26 cellular contexts compared by ENCODE assay signal in genomic region chr17:17989081-17989480, GRCh38. TPM values are rescaled to one million over a fixed set of nuclear protein-coding genes. Genes with fewer than 3 reads are reported as not detected.
A peak's percentile ranks its signal among the peaks of the same experiment; 100 is the strongest.
DNase-seq lines count a peak whose midpoint lies in the region; ATAC-seq and TF ChIP-seq lines count a peak whose summit lies in the region.
"Had no signal": no experiment of that assay in that cellular context is flagged by ENCODE, and none has a peak within 500 bp of the region (broad histone marks: within the 10 kb centered on the region; RNA-seq: fewer than 3 reads in every experiment).

No MANE protein-coding gene starts in this region.

- no peak overlapping the region for H3K4ac ChIP-seq in neuronal stem cell (ENCODE audit: low read length)

- WGBS in endodermal cell (ENCODE audit: insufficient coverage in 1 of 2, insufficient read length in 1 of 2), 2 experiments, result 86 to 96% methylated on average over 4 to 9 of the region's 9 CpGs
- no CpG with 5 or more reads among the region's 9 CpGs for WGBS in neuronal stem cell (ENCODE audit: extremely low coverage in 2 of 2, insufficient read length in 2 of 2, insufficient replicate concordance in 1 of 2), 2 donors

- H2AFZ ChIP-seq in neuronal stem cell (ENCODE audit: low read length), result no peak overlapping the region

- H3K36me3 Mint-ChIP-seq in HFFc6 (ENCODE audit: low read depth) (no peaks in the 10 kb centered on the region), endodermal cell (ENCODE audit: low read depth) (no peaks in the 10 kb centered on the region)
- no peaks in the 10 kb centered on the region for H3K36me3 Mint-ChIP-seq in natural killer cell treated with Interleukin-12 subunit alpha and Interleukin-12 subunit beta and Interleukin-15 and Interleukin-18, amount 100 ng/mL, for 72 hours
- H3K36me3 Mint-ChIP-seq: CD14-positive monocyte; CD4-positive, alpha-beta memory T cell; CD4-positive, CD25-positive, alpha-beta regulatory T cell; CD8-positive, alpha-beta memory T cell had no signal

- H4K91ac ChIP-seq in neuronal stem cell (ENCODE audit: low read depth, low read length, poor library complexity), result no peak overlapping the region

- H3K27me3 Mint-ChIP-seq in HFFc6 (ENCODE audit: insufficient read depth) (no peaks in the 10 kb centered on the region; the same call in 1 of the 2 replicates), endodermal cell (ENCODE audit: insufficient read depth) (peaks cover 2% of the 10 kb centered on the region)
- no peaks in the 10 kb centered on the region for H3K27me3 Mint-ChIP-seq in natural killer cell treated with Interleukin-12 subunit alpha and Interleukin-12 subunit beta and Interleukin-15 and Interleukin-18, amount 100 ng/mL, for 72 hours
- H3K27me3 Mint-ChIP-seq: CD4-positive, alpha-beta memory T cell; CD4-positive, CD25-positive, alpha-beta regulatory T cell; CD8-positive, alpha-beta memory T cell had no signal

- no peak overlapping the region for H3K23ac ChIP-seq in neuronal stem cell (ENCODE audit: low read depth, low read length, poor library complexity)

- H4K8ac ChIP-seq in neuronal stem cell (ENCODE audit: low read depth, low read length), result no peak overlapping the region

- H3K9me3 Mint-ChIP-seq in HFFc6 (no peaks in the 10 kb centered on the region), endodermal cell (no peaks in the 10 kb centered on the region)
- H3K9me3 Mint-ChIP-seq in natural killer cell treated with Interleukin-12 subunit alpha and Interleukin-12 subunit beta and Interleukin-15 and Interleukin-18, amount 100 ng/mL, for 72 hours, result no peaks in the 10 kb centered on the region
- H3K9me3 Mint-ChIP-seq: CD4-positive, alpha-beta memory T cell; CD4-positive, CD25-positive, alpha-beta regulatory T cell; CD8-positive, alpha-beta memory T cell had no signal

- H3K4me1 Mint-ChIP-seq in HFFc6 (ENCODE audit: low read depth), result peaks cover 28% of the 10 kb centered on the region
- H3K4me1 Mint-ChIP-seq in endodermal cell, result peaks cover 6% of the 10 kb centered on the region
- H3K4me1 Mint-ChIP-seq in natural killer cell treated with Interleukin-12 subunit alpha and Interleukin-12 subunit beta and Interleukin-15 and Interleukin-18, amount 100 ng/mL, for 72 hours (ENCODE audit: low read depth in 2 of 2), result no peaks in the 10 kb centered on the region
- H3K4me1 Mint-ChIP-seq: CD14-positive monocyte; CD4-positive, alpha-beta memory T cell; CD4-positive, CD25-positive, alpha-beta regulatory T cell; CD8-positive, alpha-beta memory T cell had no signal

- no peak overlapping the region for H2BK12ac ChIP-seq in neuronal stem cell (ENCODE audit: low read length)

- H3K27ac ChIP-seq in RWPE1 (peak overlapping the region; percentile 90; the same call in 1 of the 2 replicates), endodermal cell (ENCODE audit: low read depth, low read length) (no peak overlapping the region), neuronal stem cell (replicated peaks; ENCODE audit: low read length) (no peak overlapping the region)
- H3K27ac ChIP-seq: 22Rv1, BLaER1 had no signal

- H3K4me3 ChIP-seq in endodermal cell (ENCODE audit: low read length) (no peak overlapping the region), neuronal stem cell (ENCODE audit: low read length in 2 of 2) (no peak overlapping the region)
- H3K4me3 ChIP-seq: A549, BLaER1, GM12878 had no signal

- no peak for TF ChIP-seq CTCF in HFFc6 (IDR thresholded peaks at IDR 0.05)
- no peak for TF ChIP-seq CTCF in RWPE1 (conservative IDR thresholded peaks at IDR 0.05; ENCODE audit: low read depth)
- no peak for TF ChIP-seq CTCF in endodermal cell (conservative IDR thresholded peaks at IDR 0.05)

- H3K4me1 ChIP-seq in endodermal cell (ENCODE audit: control insufficient read depth, insufficient read depth, low read length) (no peaks in the 10 kb centered on the region), neuronal stem cell (ENCODE audit: control insufficient read depth in 2 of 2, insufficient read depth in 1 of 2, low read depth in 1 of 2, low read length in 2 of 2) (peaks cover 0 to 2% of the 10 kb centered on the region in 2 donors)
- H3K4me1 ChIP-seq: BE2C had no signal

- H3K4me3 Mint-ChIP-seq in HFFc6 (no peak overlapping the region), endodermal cell (no peak overlapping the region)
- H3K4me3 Mint-ChIP-seq in natural killer cell treated with Interleukin-12 subunit alpha and Interleukin-12 subunit beta and Interleukin-15 and Interleukin-18, amount 100 ng/mL, for 72 hours, result no peak overlapping the region
- H3K4me3 Mint-ChIP-seq: CD14-positive monocyte; CD4-positive, alpha-beta memory T cell; CD4-positive, CD25-positive, alpha-beta regulatory T cell had no signal

- H3K9me3 ChIP-seq in endodermal cell (ENCODE audit: control insufficient read depth, low read length) (no peaks in the 10 kb centered on the region), neuronal stem cell (replicated peaks in 1 of 2; ENCODE audit: control insufficient read depth in 2 of 2, insufficient read depth in 1 of 2, low read depth in 1 of 2, low read length in 2 of 2) (no peaks in the 10 kb centered on the region)
- H3K9me3 ChIP-seq: A549, BE2C, BLaER1 had no signal

- H3K36me3 ChIP-seq in endodermal cell (ENCODE audit: control insufficient read depth, insufficient read depth, low read length) (no peaks in the 10 kb centered on the region), neuronal stem cell (replicated peaks in 1 of 2; ENCODE audit: control insufficient read depth in 2 of 2, insufficient read depth in 2 of 2, low read length in 2 of 2) (no peaks in the 10 kb centered on the region)
- H3K36me3 ChIP-seq: BE2C, BLaER1 had no signal

- no peak overlapping the region for H3K4me2 ChIP-seq in neuronal stem cell (ENCODE audit: insufficient read depth, low read length, poor library complexity, severe bottlenecking)
- H3K4me2 ChIP-seq: BLaER1 had no signal

- peak overlapping the region; percentile 21 for H2BK5ac ChIP-seq in neuronal stem cell (ENCODE audit: low read length)

- no peak overlapping the region for H3K14ac ChIP-seq in neuronal stem cell (ENCODE audit: low read length)

- peak overlapping the region; percentile 35 for H2BK120ac ChIP-seq in neuronal stem cell (ENCODE audit: low read depth, low read length)

- CTCF ChIA-PET in RWPE1 (lab: Yijun Ruan, JAX), result no interaction called here

- no peak overlapping the region for H2AK5ac ChIP-seq in neuronal stem cell (ENCODE audit: low read depth, low read length)

- no peak for DNase-seq in HFFc6
- DNase-seq in RWPE1 (ENCODE audit: low spot score), result no peak
- peak; percentile 38 for DNase-seq in endodermal cell
- DNase-seq in neuronal stem cell (ENCODE audit: low spot score), result no peak
- no peak for DNase-seq in natural killer cell treated with Interleukin-12 subunit alpha and Interleukin-12 subunit beta and Interleukin-15 and Interleukin-18, amount 100 ng/mL, for 72 hours (ENCODE audit: low spot score)
- no peak for DNase-seq in activated CD8-positive, alpha-beta memory T cell treated with anti-CD3 and anti-CD28 coated beads, Interleukin-2, amount 50 U/mL, for 48 hours
- no peak for DNase-seq in activated effector memory CD4-positive, alpha-beta T cell treated with Interleukin-2 at 50 U/mL for 16 hours
- DNase-seq: BE2C; C1 segment of cervical spinal cord; CD4-positive, alpha-beta memory T cell; CD4-positive, CD25-positive, alpha-beta regulatory T cell; CD8-positive, alpha-beta memory T cell; COR-L47; DMS 273 treated with DMSO at 0.1 percent for 48 hours; DMS153; DMS53; DMS79; DND-41; EL; GDM1 had no signal

- H3K18ac ChIP-seq in neuronal stem cell (ENCODE audit: low read length), result peak overlapping the region; percentile 70

- H3K9ac ChIP-seq in endodermal cell (ENCODE audit: extremely low read depth, low read length, poor library complexity, severe bottlenecking) (no peak overlapping the region), neuronal stem cell (ENCODE audit: low read depth, low read length, poor library complexity) (no peak overlapping the region)
- H3K9ac ChIP-seq: BLaER1 had no signal

- no peaks in the 10 kb centered on the region for H3K79me1 ChIP-seq in neuronal stem cell (ENCODE audit: low read depth, low read length)

- H2BK15ac ChIP-seq in neuronal stem cell (ENCODE audit: low read length), result no peak overlapping the region

- no peaks in the 10 kb centered on the region for H3K27me3 ChIP-seq in endodermal cell (ENCODE audit: control insufficient read depth, insufficient read depth, low read length, poor library complexity, severe bottlenecking)
- peaks cover 0 to 12% (median 0%) of the 10 kb centered on the region in 3 experiments for H3K27me3 ChIP-seq in neuronal stem cell (ENCODE audit: control insufficient read depth in 3 of 3, insufficient read depth in 3 of 3, low read depth in 1 of 3, low read length in 3 of 3)
- H3K27me3 ChIP-seq: BE2C, BLaER1 had no signal

- POLR2A ChIA-PET in RWPE1 (lab: Yijun Ruan, JAX; ENCODE audit: low non-redundant PET), result no interaction called here

- no peak for ATAC-seq in natural killer cell treated with Interleukin-12 subunit alpha and Interleukin-12 subunit beta and Interleukin-15 and Interleukin-18, amount 100 ng/mL, for 72 hours
- no peak for ATAC-seq in GM18907 (IDR thresholded peaks at IDR 0.05; ENCODE audit: unreplicated experiment)
- ATAC-seq: A549, GM12878 had no signal

- peak overlapping the region; percentile 43 for H3K27ac Mint-ChIP-seq in HFFc6
- H3K27ac Mint-ChIP-seq in endodermal cell, result no peak overlapping the region
- no peak overlapping the region for H3K27ac Mint-ChIP-seq in natural killer cell treated with Interleukin-12 subunit alpha and Interleukin-12 subunit beta and Interleukin-15 and Interleukin-18, amount 100 ng/mL, for 72 hours
- H3K27ac Mint-ChIP-seq: CD4-positive, CD25-positive, alpha-beta regulatory T cell had no signal

RNA-seq across cellular contexts. Expression of gene DRC3, which starts 16.4 kb away (rescaled TPM):
- under 1 TPM; 0.37 to 0.73 (median 0.61) TPM for total RNA-seq in HFFc6 (2021; fragmentation: NEBNext Ultra II Directional; extraction: Animal tissue kit (Norgen Biotek cat#: 25700))
- total RNA-seq in endodermal cell, result 1 to 10 TPM; 2.0 to 2.6 TPM
- polyA plus RNA-seq in endodermal cell (2013, experiment 1 of 2), result 2.2 TPM
- 2.2 TPM for polyA plus RNA-seq in endodermal cell (2013, experiment 2 of 2)
- 1.1 TPM for polyA plus RNA-seq in neuronal stem cell (2013, experiment 1 of 2)
- polyA plus RNA-seq in neuronal stem cell (2013, experiment 2 of 2), result 0.62 TPM
- total RNA-seq in natural killer cell treated with Interleukin-12 subunit alpha and Interleukin-12 subunit beta and Interleukin-15 and Interleukin-18, amount 100 ng/mL, for 72 hours, result under 1 TPM in 1 of 2 donors, not detected in 1; 0.47 TPM
- total RNA-seq: CD4-positive, CD25-positive, alpha-beta regulatory T cell had no signal
- polyA plus RNA-seq: CD4-positive, CD25-positive, alpha-beta regulatory T cell; CD8-positive, alpha-beta memory T cell had no signal

RNA-seq across cellular contexts. Expression of gene TOM1L2, which starts 16.9 kb away (rescaled TPM):
- 100 to 1,000 TPM in 4 of 6 experiments, 10 to 100 TPM in 2; 92.1 to 144 (median 101) TPM for total RNA-seq in HFFc6 (2021; fragmentation: NEBNext Ultra II Directional; extraction: Animal tissue kit (Norgen Biotek cat#: 25700))
- 10 to 100 TPM; 10.2 to 11.5 TPM for total RNA-seq in endodermal cell
- 16.1 TPM for polyA plus RNA-seq in endodermal cell (2013, experiment 1 of 2)
- 14.8 TPM for polyA plus RNA-seq in endodermal cell (2013, experiment 2 of 2)
- 11.3 TPM for polyA plus RNA-seq in neuronal stem cell (2013, experiment 1 of 2)
- 12.2 TPM for polyA plus RNA-seq in neuronal stem cell (2013, experiment 2 of 2)
- total RNA-seq in natural killer cell treated with Interleukin-12 subunit alpha and Interleukin-12 subunit beta and Interleukin-15 and Interleukin-18, amount 100 ng/mL, for 72 hours, result 10 to 100 TPM; 15.5 to 17.8 TPM

RNA-seq across cellular contexts. Expression of gene ATPAF2, which starts 49.9 kb away (rescaled TPM):
- 10 to 100 TPM; 21.5 to 28.4 (median 23.1) TPM for total RNA-seq in HFFc6 (2021; fragmentation: NEBNext Ultra II Directional; extraction: Animal tissue kit (Norgen Biotek cat#: 25700))
- 10 to 100 TPM; 31.4 to 50.8 TPM for total RNA-seq in endodermal cell
- 40.7 TPM for polyA plus RNA-seq in endodermal cell (2013, experiment 1 of 2)
- 44.1 TPM for polyA plus RNA-seq in endodermal cell (2013, experiment 2 of 2)
- polyA plus RNA-seq in neuronal stem cell (2013, experiment 1 of 2), result 18.5 TPM
- 19.0 TPM for polyA plus RNA-seq in neuronal stem cell (2013, experiment 2 of 2)
- 10 to 100 TPM; 40.1 to 52.1 TPM for total RNA-seq in natural killer cell treated with Interleukin-12 subunit alpha and Interleukin-12 subunit beta and Interleukin-15 and Interleukin-18, amount 100 ng/mL, for 72 hours

RNA-seq across cellular contexts. Expression of gene GID4, which starts 50.1 kb away (rescaled TPM):
- 10 to 100 TPM in 2 of 6 experiments, 1 to 10 TPM in 4; 8.6 to 11.9 (median 9.5) TPM for total RNA-seq in HFFc6 (2021; fragmentation: NEBNext Ultra II Directional; extraction: Animal tissue kit (Norgen Biotek cat#: 25700))
- 10 to 100 TPM; 20.5 to 20.8 TPM for total RNA-seq in endodermal cell
- polyA plus RNA-seq in endodermal cell (2013, experiment 1 of 2), result 17.2 TPM
- 17.1 TPM for polyA plus RNA-seq in endodermal cell (2013, experiment 2 of 2)
- polyA plus RNA-seq in neuronal stem cell (2013, experiment 1 of 2), result 9.7 TPM
- polyA plus RNA-seq in neuronal stem cell (2013, experiment 2 of 2), result 10.5 TPM
- 1 to 10 TPM; 7.5 to 9.0 TPM for total RNA-seq in natural killer cell treated with Interleukin-12 subunit alpha and Interleukin-12 subunit beta and Interleukin-15 and Interleukin-18, amount 100 ng/mL, for 72 hours

Comparison
In these comparisons a context has a peak if more than half of its experiments do, and no peak if none do; other contexts are left out.
1. RNA of gene TOM1L2, which starts 16.9 kb away (total RNA-seq): 92.1 to 144 TPM in HFFc6; 15.5 to 17.8 TPM in natural killer cell treated with Interleukin-12 subunit alpha and Interleukin-12 subunit beta and Interleukin-15 and Interleukin-18, amount 100 ng/mL, for 72 hours and 10.2 to 11.5 TPM in endodermal cell; every median in the first group is over 4 times any median in the second.